ENCODE assay signal across 19 cellular contexts in genomic region chr12:124742111-124742510, GRCh38.
A peak's percentile ranks its signal among the peaks of the same experiment; 100 is the strongest.
DNase-seq lines count a peak whose midpoint lies in the region; ATAC-seq and TF ChIP-seq lines count a peak whose summit lies in the region.
"Had no signal": no experiment of that assay in that cellular context is flagged by ENCODE, and none has a peak within 500 bp of the region (broad histone marks: within the 10 kb centered on the region; RNA-seq: fewer than 3 reads in every experiment).

No MANE protein-coding gene starts in this region.

- H3K9me3 ChIP-seq in gastroesophageal sphincter (no peaks in the 10 kb centered on the region), stomach smooth muscle (ENCODE audit: control insufficient read depth in 2 of 2, low read length in 2 of 2) (no peaks in the 10 kb centered on the region), tibial artery (peaks cover 0 to 4% (median 0%) of the 10 kb centered on the region in 3 donors)
- H3K9me3 ChIP-seq: lower lobe of right lung, upper lobe of right lung had no signal

- peaks cover 0 to 19% of the 10 kb centered on the region in 2 donors for H3K4me1 Mint-ChIP-seq in effector memory CD8-positive, alpha-beta T cell (ENCODE audit: low read depth in 2 of 2)

- peaks cover 21 to 53% of the 10 kb centered on the region in 2 donors for H3K27me3 Mint-ChIP-seq in effector memory CD8-positive, alpha-beta T cell

- DNase-seq in NCI-H82 (lab: John Stamatoyannopoulos, UW) = peak; percentile 78
- no peak for DNase-seq in NCI-H82 treated with DMSO at 0.1 percent for 48 hours (lab: John Stamatoyannopoulos, UW; ENCODE audit: unreplicated experiment)
- peak; percentile 80 to 87 for DNase-seq in NCI-H524 (lab: John Stamatoyannopoulos, UW)
- no peak for DNase-seq in tibial artery
- DNase-seq in effector CD4-positive, alpha-beta T cell = no peak
- no peak for DNase-seq in effector memory CD8-positive, alpha-beta T cell
- DNase-seq: activated CD4-positive, alpha-beta T cell treated with anti-CD3 and anti-CD28 coated beads, Interleukin-2, amount 50 U/mL, for 1 hour; activated naive CD4-positive, alpha-beta T cell treated with Interleukin-2 at 50 U/mL for 16 hours; CD4-positive, alpha-beta T cell; EL; HFFc6; lower lobe of right lung; natural killer cell; NCI-H1436; NCI-H526; stimulated activated naive B cell treated with anti-CD40 and anti-IgM and Interleukin-4, amounts not matched to agents 10 μg/mL and 1 μg/mL and 100 μg/mL, for 72 hours; upper lobe of right lung had no signal

- peak overlapping the region; percentile 91 to 95 for H3K9ac ChIP-seq in stomach smooth muscle (ENCODE audit: low read length in 2 of 2)

- no peaks in the 10 kb centered on the region for H3K36me3 ChIP-seq in gastroesophageal sphincter
- peaks cover 0 to 4% of the 10 kb centered on the region in 2 donors for H3K36me3 ChIP-seq in stomach smooth muscle (ENCODE audit: control insufficient read depth in 2 of 2, insufficient read depth in 2 of 2, low read length in 2 of 2)
- no peaks in the 10 kb centered on the region for H3K36me3 ChIP-seq in tibial artery
- H3K36me3 ChIP-seq: lower lobe of right lung, upper lobe of right lung had no signal

- H3K27ac ChIP-seq in gastroesophageal sphincter (peak overlapping the region; percentile 84 to 94 (median 92)), stomach smooth muscle (ENCODE audit: low read length) (peak overlapping the region; percentile 97), tibial artery (no peak overlapping the region)
- H3K27ac ChIP-seq: lower lobe of right lung, upper lobe of right lung had no signal

- WGBS in gastroesophageal sphincter (ENCODE audit: low coverage in 1 of 2), 2 donors = 14 to 40% methylated on average over 1 of the region's 12 CpGs

- H3K27ac Mint-ChIP-seq in effector memory CD8-positive, alpha-beta T cell = no peak overlapping the region
- H3K27ac Mint-ChIP-seq: CD4-positive, alpha-beta T cell; HFFc6; natural killer cell; stimulated activated naive B cell treated with anti-CD40 and anti-IgM and Interleukin-4, amounts not matched to agents 10 μg/mL and 1 μg/mL and 100 μg/mL, for 72 hours had no signal

- H3K4me1 ChIP-seq in gastroesophageal sphincter (peaks cover 3 to 69% (median 26%) of the 10 kb centered on the region in 3 donors), stomach smooth muscle (ENCODE audit: control insufficient read depth, insufficient read depth, low read length) (peaks cover 59% of the 10 kb centered on the region), tibial artery (peaks cover 0 to 35% (median 20%) of the 10 kb centered on the region in 4 donors)

- ATAC-seq in gastroesophageal sphincter = peak; percentile 55
- ATAC-seq in effector memory CD8-positive, alpha-beta T cell (replicated peaks) = no peak
- ATAC-seq: natural killer cell; stimulated activated naive B cell treated with anti-CD40 and anti-IgM and Interleukin-4, amounts not matched to agents 10 μg/mL and 1 μg/mL and 100 μg/mL, for 72 hours; upper lobe of right lung had no signal

- peak overlapping the region; percentile 15 to 51 for H3K4me3 ChIP-seq in gastroesophageal sphincter
- H3K4me3 ChIP-seq in stomach smooth muscle (ENCODE audit: low read length in 2 of 2) = peak overlapping the region; percentile 76 to 78
- H3K4me3 ChIP-seq in tibial artery = no peak overlapping the region
- H3K4me3 ChIP-seq: lower lobe of right lung, upper lobe of right lung had no signal

- no peaks in the 10 kb centered on the region for H3K27me3 ChIP-seq in gastroesophageal sphincter
- no peaks in the 10 kb centered on the region for H3K27me3 ChIP-seq in stomach smooth muscle (ENCODE audit: control insufficient read depth in 1 of 2, insufficient read depth in 2 of 2, low read length in 2 of 2)
- no peaks in the 10 kb centered on the region for H3K27me3 ChIP-seq in tibial artery
- H3K27me3 ChIP-seq: upper lobe of right lung had no signal

- intact Hi-C loops in tibial artery (cut with DNase I; ENCODE audit: low total_unique reads) = no loop called here

- H3K4me3 Mint-ChIP-seq in effector memory CD8-positive, alpha-beta T cell = no peak overlapping the region
- H3K4me3 Mint-ChIP-seq: CD4-positive, alpha-beta T cell; HFFc6; natural killer cell; stimulated activated naive B cell treated with anti-CD40 and anti-IgM and Interleukin-4, amounts not matched to agents 10 μg/mL and 1 μg/mL and 100 μg/mL, for 72 hours had no signal

- no peaks in the 10 kb centered on the region for H3K9me3 Mint-ChIP-seq in effector memory CD8-positive, alpha-beta T cell
- H3K9me3 Mint-ChIP-seq: CD4-positive, alpha-beta T cell; natural killer cell; stimulated activated naive B cell treated with anti-CD40 and anti-IgM and Interleukin-4, amounts not matched to agents 10 μg/mL and 1 μg/mL and 100 μg/mL, for 72 hours had no signal

- TF ChIP-seq CTCF in gastroesophageal sphincter (IDR thresholded peaks at IDR 0.05) = peak in 2 of 4 experiments; percentile 16 to 26
- no peak for TF ChIP-seq CTCF in tibial artery (IDR thresholded peaks at IDR 0.05)

- H3K36me3 Mint-ChIP-seq in effector memory CD8-positive, alpha-beta T cell (ENCODE audit: insufficient read depth) = no peaks in the 10 kb centered on the region

- peak; percentile 38 for TF ChIP-seq EP300 in gastroesophageal sphincter (IDR thresholded peaks at IDR 0.05)

- peak; percentile 52 to 74 for TF ChIP-seq POLR2A in gastroesophageal sphincter (IDR thresholded peaks at IDR 0.05)

Comparison
In these comparisons a context has a peak if more than half of its experiments do, and no peak if none do; other contexts are left out.
1. DNase-seq: peak in NCI-H82 (single experiment) and NCI-H524 (2 of 2); none in NCI-H82 treated with DMSO at 0.1 percent for 48 hours (single experiment), tibial artery (0 of 2), effector CD4-positive, alpha-beta T cell (single experiment) and effector memory CD8-positive, alpha-beta T cell (0 of 3).
2. H3K27ac ChIP-seq: peak in gastroesophageal sphincter (4 of 4) and stomach smooth muscle (single experiment); none in tibial artery (0 of 2).
3. H3K4me3 ChIP-seq: peak in gastroesophageal sphincter (2 of 2) and stomach smooth muscle (2 of 2); none in tibial artery (0 of 2).